In the genomic region with DNA sequence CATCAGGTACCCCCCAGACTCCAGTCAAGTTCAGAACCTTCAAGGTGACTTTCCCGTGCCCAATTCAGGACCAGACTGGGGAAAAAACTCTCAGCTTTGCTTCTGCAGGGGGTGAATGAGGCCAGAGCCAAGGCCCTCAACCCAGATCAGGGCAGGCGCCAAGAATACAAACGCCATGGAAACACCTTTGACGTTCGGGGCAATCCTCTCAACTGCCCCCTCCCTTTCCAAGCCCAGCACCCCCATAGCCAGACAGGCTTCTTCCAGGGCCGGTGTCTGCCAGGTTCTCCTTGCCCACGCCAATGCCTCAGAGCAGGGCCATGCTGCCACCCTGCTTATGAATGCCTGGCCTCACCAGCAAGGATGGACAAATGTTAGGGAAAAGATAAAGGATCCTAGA, we compare ENCODE assay signal across 1 cellular context.
A peak's percentile ranks its signal among the peaks of the same experiment; 100 is the strongest.
TF ChIP-seq lines count a peak whose summit lies in the region.

No MANE protein-coding gene starts in this region.

TF ChIP-seq in HepG2, 621 proteins besides CTCF, POLR2A, EP300 and RAD21:
- TF ChIP-seq, protein P1, sequence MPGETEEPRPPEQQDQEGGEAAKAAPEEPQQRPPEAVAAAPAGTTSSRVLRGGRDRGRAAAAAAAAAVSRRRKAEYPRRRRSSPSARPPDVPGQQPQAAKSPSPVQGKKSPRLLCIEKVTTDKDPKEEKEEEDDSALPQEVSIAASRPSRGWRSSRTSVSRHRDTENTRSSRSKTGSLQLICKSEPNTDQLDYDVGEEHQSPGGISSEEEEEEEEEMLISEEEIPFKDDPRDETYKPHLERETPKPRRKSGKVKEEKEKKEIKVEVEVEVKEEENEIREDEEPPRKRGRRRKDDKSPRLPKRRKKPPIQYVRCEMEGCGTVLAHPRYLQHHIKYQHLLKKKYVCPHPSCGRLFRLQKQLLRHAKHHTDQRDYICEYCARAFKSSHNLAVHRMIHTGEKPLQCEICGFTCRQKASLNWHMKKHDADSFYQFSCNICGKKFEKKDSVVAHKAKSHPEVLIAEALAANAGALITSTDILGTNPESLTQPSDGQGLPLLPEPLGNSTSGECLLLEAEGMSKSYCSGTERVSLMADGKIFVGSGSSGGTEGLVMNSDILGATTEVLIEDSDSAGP (CRISPR knock-in tag; IDR thresholded peaks at IDR 0.05; ENCODE audit: borderline replicate concordance), result 0 out of 2 replicates have a peak, but pooled peaks have one; percentile 0
- TF ChIP-seq ZNF34 (CRISPR knock-in tag; IDR thresholded peaks at IDR 0.05; ENCODE audit: borderline replicate concordance) (no peak), ZNF550 (CRISPR knock-in tag; IDR thresholded peaks at IDR 0.05; ENCODE audit: borderline replicate concordance) (no peak), IRF2 (CRISPR knock-in tag; IDR thresholded peaks at IDR 0.05) (no peak), ZNF724P (CRISPR knock-in tag; IDR thresholded peaks at IDR 0.05; ENCODE audit: borderline replicate concordance) (no peak), SAP130 (CRISPR knock-in tag; IDR thresholded peaks at IDR 0.05; ENCODE audit: low read depth) (no peak), ZNF614 (CRISPR knock-in tag; IDR thresholded peaks at IDR 0.05; ENCODE audit: borderline replicate concordance) (no peak), NAIF1 (CRISPR knock-in tag; IDR thresholded peaks at IDR 0.05; ENCODE audit: borderline replicate concordance) (no peak), PAF1 (CRISPR knock-in tag; IDR thresholded peaks at IDR 0.05) (no peak)
- TF ChIP-seq, protein P2, sequence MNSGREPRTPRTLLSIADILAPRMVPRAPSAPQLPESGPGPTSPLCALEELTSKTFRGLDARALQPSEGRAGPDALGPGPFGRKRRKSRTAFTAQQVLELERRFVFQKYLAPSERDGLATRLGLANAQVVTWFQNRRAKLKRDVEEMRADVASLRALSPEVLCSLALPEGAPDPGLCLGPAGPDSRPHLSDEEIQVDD (CRISPR knock-in tag; IDR thresholded peaks at IDR 0.05; ENCODE audit: borderline replicate concordance), result no peak
- TF ChIP-seq, protein P3, sequence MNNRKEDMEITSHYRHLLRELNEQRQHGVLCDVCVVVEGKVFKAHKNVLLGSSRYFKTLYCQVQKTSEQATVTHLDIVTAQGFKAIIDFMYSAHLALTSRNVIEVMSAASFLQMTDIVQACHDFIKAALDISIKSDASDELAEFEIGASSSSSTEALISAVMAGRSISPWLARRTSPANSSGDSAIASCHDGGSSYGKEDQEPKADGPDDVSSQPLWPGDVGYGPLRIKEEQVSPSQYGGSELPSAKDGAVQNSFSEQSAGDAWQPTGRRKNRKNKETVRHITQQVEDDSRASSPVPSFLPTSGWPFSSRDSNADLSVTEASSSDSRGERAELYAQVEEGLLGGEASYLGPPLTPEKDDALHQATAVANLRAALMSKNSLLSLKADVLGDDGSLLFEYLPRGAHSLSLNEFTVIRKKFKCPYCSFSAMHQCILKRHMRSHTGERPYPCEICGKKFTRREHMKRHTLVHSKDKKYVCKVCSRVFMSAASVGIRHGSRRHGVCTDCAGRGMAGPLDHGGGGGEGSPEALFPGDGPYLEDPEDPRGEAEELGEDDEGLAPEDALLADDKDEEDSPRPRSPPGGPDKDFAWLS (CRISPR knock-in tag; IDR thresholded peaks at IDR 0.05; ENCODE audit: borderline replicate concordance), result no peak
- TF ChIP-seq, protein P4, sequence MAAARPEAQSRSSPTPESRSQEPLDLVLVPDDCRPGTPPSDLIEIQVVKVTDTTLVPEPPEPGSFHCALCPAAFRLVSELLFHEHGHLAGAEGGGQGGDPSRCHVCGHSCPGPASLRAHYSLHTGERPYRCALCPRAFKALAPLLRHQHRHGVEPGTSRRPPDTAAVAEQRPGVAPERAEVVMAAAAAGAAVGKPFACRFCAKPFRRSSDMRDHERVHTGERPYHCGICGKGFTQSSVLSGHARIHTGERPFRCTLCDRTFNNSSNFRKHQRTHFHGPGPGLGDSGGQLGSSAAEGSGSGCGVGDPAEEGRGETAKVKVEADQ (CRISPR knock-in tag; IDR thresholded peaks at IDR 0.05; ENCODE audit: borderline replicate concordance), result 0 out of 2 replicates have a peak, but pooled peaks have one; percentile 6
TF ChIP-seq in HepG2: peak in this region for 2.
